In the genomic region with DNA sequence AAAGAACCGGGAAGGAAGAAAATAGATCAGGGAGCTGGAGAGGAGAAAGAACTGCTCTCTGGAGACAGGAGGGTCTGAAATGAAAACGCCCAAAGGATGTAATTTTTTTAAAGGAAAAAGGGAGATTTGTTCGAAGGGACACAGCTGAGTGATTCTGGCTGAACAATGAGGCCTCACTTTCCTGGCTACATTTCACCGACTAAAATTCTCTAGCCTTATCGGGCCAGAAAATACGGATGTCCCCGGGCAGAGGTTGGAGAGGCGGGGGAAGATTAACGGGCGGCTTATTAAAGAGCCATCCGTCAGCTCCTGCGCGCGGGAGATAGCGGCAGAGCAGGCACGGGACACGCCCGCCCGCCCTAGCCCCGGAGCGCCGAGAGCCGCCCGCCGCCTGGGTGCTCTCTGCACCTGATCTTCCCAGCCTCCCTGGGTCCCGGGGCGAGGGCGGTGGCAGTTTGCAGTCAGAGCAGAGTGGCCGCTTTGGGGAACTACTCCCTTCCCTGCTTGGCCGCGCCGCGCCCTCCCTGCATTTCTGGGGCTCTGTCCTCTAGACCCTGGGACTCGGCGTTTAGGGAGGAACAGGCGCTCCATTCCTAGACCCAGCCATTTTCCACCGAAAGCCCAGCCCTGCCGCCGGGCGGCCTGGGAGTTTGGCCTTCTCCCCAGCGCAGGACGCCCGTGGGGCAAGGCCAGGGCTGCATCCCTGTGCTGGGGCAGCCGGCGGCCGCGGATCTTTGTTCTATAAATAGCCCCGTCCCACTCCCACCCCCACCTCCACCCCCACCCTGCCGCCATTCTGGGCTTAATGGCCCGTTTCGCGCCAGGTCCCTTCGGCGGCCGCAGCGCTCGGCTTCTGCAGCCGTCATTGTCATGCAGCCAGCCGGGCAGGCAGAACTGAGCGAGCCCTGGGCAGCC, we compare ENCODE assay signal across 9 cellular contexts. TPM values are rescaled to one million over a fixed set of nuclear protein-coding genes. Genes with fewer than 3 reads are reported as not detected.
DNase-seq lines count a peak whose midpoint lies in the region; ATAC-seq, FAIRE-seq and TF ChIP-seq lines count a peak whose summit lies in the region.
"Had no signal": no experiment of that assay in that cellular context is flagged by ENCODE, and none has a peak within 500 bp of the region (broad histone marks: within the 10 kb centered on the region; RNA-seq: fewer than 3 reads in every experiment).

No MANE protein-coding gene starts in this region.

- H3K4me3 ChIP-seq in GM12878 = no peak overlapping the region
- H3K4me3 ChIP-seq in left lung = peak overlapping the region in 1 of 2 donors; percentile 6
- peak overlapping the region; percentile 25 to 66 for H3K4me3 ChIP-seq in stomach smooth muscle (ENCODE audit: low read length in 2 of 2)

- TF ChIP-seq POLR2A in GM12878 (IDR thresholded peaks at IDR 0.05; ENCODE audit: low read depth, low read length) = no peak

- H3K9ac ChIP-seq in GM12878 (ENCODE audit: control insufficient read depth, insufficient read depth, low read length) (no peak overlapping the region), stomach smooth muscle (ENCODE audit: low read length in 2 of 2) (no peak overlapping the region)

- no peak for DNase-seq in activated CD4-positive, alpha-beta T cell treated with anti-CD3 and anti-CD28 coated beads, Interleukin-2, amount 10 ng/mL, durations not matched to agents 24 days and 14 days
- no peak for DNase-seq in activated CD4-positive, alpha-beta T cell treated with anti-CD3 and anti-CD28 coated beads, Interleukin-2, amount 50 U/mL, for 4 hours
- DNase-seq in GM12878 (ENCODE audit: low read depth, low spot score) (no peak), left lung (no peak), HCEC 1CT (no peak)
- no peak for DNase-seq in effector CD4-positive, alpha-beta T cell

- no peak for TF ChIP-seq RAD21 in GM12878 (IDR thresholded peaks at IDR 0.05; ENCODE audit: insufficient read depth, low read depth, low read length)

- H3K9me3 ChIP-seq in GM12878 (replicated peaks; ENCODE audit: control insufficient read depth, insufficient read depth, low read length) (no peaks in the 10 kb centered on the region; the same call in 2 of the 3 replicates), left lung (no peaks in the 10 kb centered on the region), stomach smooth muscle (ENCODE audit: control insufficient read depth in 2 of 2, low read length in 2 of 2) (no peaks in the 10 kb centered on the region)

- intact Hi-C loops in activated CD4-positive, alpha-beta T cell treated with anti-CD3 and anti-CD28 coated beads, Interleukin-2, amount 10 ng/mL, durations not matched to agents 24 days and 14 days (cut with micrococcal nuclease) = loop anchor here (1.0 kb wide), 1 partner anchor 8 kb away; no protein-coding TSS in a partner anchor
- intact Hi-C loops in GM12878 (cut with micrococcal nuclease; ENCODE audit: unreplicated experiment) = no loop called here
- intact Hi-C loops in left lung (cut with DNase I) = no loop called here

- CTCF ChIA-PET in GM12878 (lab: Yijun Ruan, JAX) = interaction anchor here (0.9 to 1.0 kb wide), 2 partner anchors 12 to 589 kb away, joined by 3 read pairs; no protein-coding TSS in a partner anchor

- no peak overlapping the region for H3K27ac Mint-ChIP-seq in activated CD4-positive, alpha-beta T cell treated with anti-CD3 and anti-CD28 coated beads, Interleukin-2, amount 10 ng/mL, durations not matched to agents 24 days and 14 days

- in situ Hi-C loops in GM12878 (cut with MboI) = no loop called here

- 0 out of 2 replicates have a peak, but pooled peaks cover 4% of the 10 kb centered on the region for H4K20me1 ChIP-seq in GM12878 (ENCODE audit: control insufficient read depth, insufficient read depth)

- ATAC-seq in GM12878 (peak; percentile 38), left lung (peak; percentile 72), HG02981 (IDR thresholded peaks at IDR 0.05; ENCODE audit: unreplicated experiment) (no peak)

- BruUV-seq in GM12878 (replicated peaks; lab: Mats Ljungman, UMichigan) = no TSS peak

- H3K27me3 ChIP-seq in GM12878 (replicated peaks in 1 of 2; ENCODE audit: control insufficient read depth in 2 of 2, insufficient read depth in 2 of 2, low read length in 1 of 2) (peaks cover 8 to 46% of the 10 kb centered on the region in 2 experiments), left lung (peaks cover 60 to 96% of the 10 kb centered on the region in 2 donors), stomach smooth muscle (ENCODE audit: control insufficient read depth in 1 of 2, insufficient read depth in 2 of 2, low read length in 2 of 2) (peaks cover 64 to 74% of the 10 kb centered on the region in 2 donors)

- peaks cover 80% of the 10 kb centered on the region for H3K27me3 Mint-ChIP-seq in activated CD4-positive, alpha-beta T cell treated with anti-CD3 and anti-CD28 coated beads, Interleukin-2, amount 10 ng/mL, durations not matched to agents 24 days and 14 days

- no peak overlapping the region for H2AFZ ChIP-seq in GM12878 (ENCODE audit: control insufficient read depth, low read depth, low read length)

- no peak for FAIRE-seq in GM12878 (lab: Jason Lieb, UNC)
- FAIRE-seq: colon had no signal

- RAD21 ChIA-PET in GM12878 (lab: Charles Lee; ENCODE audit: unreplicated experiment) = no interaction called here

- peak overlapping the region; percentile 53 for H3K4me3 Mint-ChIP-seq in activated CD4-positive, alpha-beta T cell treated with anti-CD3 and anti-CD28 coated beads, Interleukin-2, amount 10 ng/mL, durations not matched to agents 24 days and 14 days

- no peak overlapping the region; the same call in 1 of the 2 replicates for H3K4me2 ChIP-seq in GM12878 (ENCODE audit: control insufficient read depth, insufficient read depth)

- peaks cover 8% of the 10 kb centered on the region for H3K36me3 Mint-ChIP-seq in activated CD4-positive, alpha-beta T cell treated with anti-CD3 and anti-CD28 coated beads, Interleukin-2, amount 10 ng/mL, durations not matched to agents 24 days and 14 days (ENCODE audit: low read depth)

- POLR2A ChIA-PET in GM12878 (lab: Charles Lee) = no interaction called here

- no peaks in the 10 kb centered on the region for H3K9me3 Mint-ChIP-seq in activated CD4-positive, alpha-beta T cell treated with anti-CD3 and anti-CD28 coated beads, Interleukin-2, amount 10 ng/mL, durations not matched to agents 24 days and 14 days

- H3K36me3 ChIP-seq in GM12878 (ENCODE audit: control insufficient read depth in 2 of 2, insufficient read depth in 2 of 2, low read length in 1 of 2) = no peaks in the 10 kb centered on the region
- H3K36me3 ChIP-seq in left lung = no peaks in the 10 kb centered on the region
- H3K36me3 ChIP-seq in stomach smooth muscle (ENCODE audit: control insufficient read depth in 2 of 2, insufficient read depth in 2 of 2, low read length in 2 of 2) = no peaks in the 10 kb centered on the region

- WGBS in GM12878 (ENCODE audit: insufficient coverage, insufficient replicate concordance, low lambda C conversion rate, missing lambda C conversion rate) = 26% methylated on average over 43 of the region's 60 CpGs

- TF ChIP-seq CTCF in GM12878 (IDR thresholded peaks at IDR 0.05 in 2 of 3, conservative IDR thresholded peaks at IDR 0.05 in 1 of 3; ENCODE audit: control insufficient read depth in 2 of 3, extremely low read depth in 1 of 3, insufficient read depth in 1 of 3, low read depth in 3 of 3, low read length in 3 of 3) (no peak), left lung (IDR thresholded peaks at IDR 0.05) (no peak)

- peaks cover 10% of the 10 kb centered on the region for H3K4me1 ChIP-seq in GM12878 (ENCODE audit: control insufficient read depth, insufficient read depth, low read length)
- peaks cover 37 to 52% of the 10 kb centered on the region in 2 donors for H3K4me1 ChIP-seq in left lung
- H3K4me1 ChIP-seq in stomach smooth muscle (ENCODE audit: control insufficient read depth, insufficient read depth, low read length) = peaks cover 48% of the 10 kb centered on the region

- SMC1A ChIA-PET in GM12878 (lab: Charles Lee; ENCODE audit: uncharacterized antibody, unreplicated experiment) = interaction anchor here (0.7 kb wide), 1 partner anchor 49 kb away, joined by 4 read pairs; no protein-coding TSS in a partner anchor

- peaks cover 30% of the 10 kb centered on the region for H3K4me1 Mint-ChIP-seq in activated CD4-positive, alpha-beta T cell treated with anti-CD3 and anti-CD28 coated beads, Interleukin-2, amount 10 ng/mL, durations not matched to agents 24 days and 14 days

- TF ChIP-seq EP300 in GM12878 (IDR thresholded peaks at IDR 0.05; ENCODE audit: borderline replicate concordance in 1 of 2, control insufficient read depth in 1 of 2, low read depth in 2 of 2, low read length in 2 of 2) = no peak

- no peaks in the 10 kb centered on the region for H3K79me2 ChIP-seq in GM12878 (ENCODE audit: control insufficient read depth, insufficient read depth, low read length)

- H3K27ac ChIP-seq in GM12878 (ENCODE audit: control insufficient read depth, insufficient read depth) = no peak overlapping the region
- no peak overlapping the region for H3K27ac ChIP-seq in left lung
- H3K27ac ChIP-seq in stomach smooth muscle (ENCODE audit: low read length) = no peak overlapping the region

RNA-seq across cellular contexts. Expression of gene GAD1, which starts 6.5 kb away (rescaled TPM):
- total RNA-seq in activated CD4-positive, alpha-beta T cell treated with anti-CD3 and anti-CD28 coated beads, Interleukin-2, amount 10 ng/mL, durations not matched to agents 24 days and 14 days = 10.8 and 13.3 TPM in 2 replicates
- total RNA-seq in GM12878 (2013; cell fraction: nucleolus; rRNA removed) = 13.6 and 16.1 TPM in 2 replicates
- 0.23 and 0.44 TPM in 2 replicates for total RNA-seq in GM12878 (2014; rRNA removed)
- 0.04 and 0.18 TPM in 2 replicates for total RNA-seq in GM12878 (2014; rRNA removed; fragmentation: Illumina TruSeq; extraction: Trizol)
- total RNA-seq in GM12878 (2021) = 0.43 and 0.62 TPM in 2 replicates
- 0.75 TPM for polyA plus RNA-seq in GM12878 (2011; ENCODE audit: low read depth)
- 2.8 and 3.4 TPM in 2 replicates for polyA plus RNA-seq in GM12878 (2011; rRNA removed)
- polyA plus RNA-seq in GM12878 (2011; cell fraction: cytosol; rRNA removed) = 3.1 and 3.7 TPM in 2 replicates
- 10.4 and 10.9 TPM in 2 replicates for polyA plus RNA-seq in GM12878 (2011; cell fraction: nucleus; rRNA removed)
- polyA plus RNA-seq in GM12878 (2012) = 1.7 and 2.1 TPM in 2 replicates
- polyA plus RNA-seq in GM12878 (2014; fragmentation: Illumina TruSeq; extraction: Trizol) = 0.05 and 0.22 TPM in 2 replicates
- polyA plus RNA-seq in GM12878 (2014; fragmentation: Nextera tagmentation; extraction: Ambion mirVana) = under 1 TPM; 0.06 to 0.07 TPM
- 0.04 and 1.1 TPM in 2 replicates for polyA plus RNA-seq in GM12878 (2014; rRNA removed)
- polyA plus RNA-seq in GM12878 (2016; fragmentation: Nextera tagmentation; extraction: Ambion mirVana) = 1 to 10 TPM in 1 of 2 experiments, under 1 TPM in 1; 0.78 to 1.1 TPM
- polyA minus RNA-seq in GM12878 (2011; rRNA and poly(A)+ RNA removed) = 1.7 and 3.1 TPM in 2 replicates
- polyA minus RNA-seq in GM12878 (2011; cell fraction: cytosol; rRNA and poly(A)+ RNA removed) = 1.2 and 1.9 TPM in 2 replicates
- polyA minus RNA-seq in GM12878 (2011; cell fraction: nucleus; rRNA and poly(A)+ RNA removed) = 2.4 and 2.7 TPM in 2 replicates
- under 1 TPM in 1 of 2 donors, not detected in 1; 0.29 TPM for total RNA-seq in left lung

RNA-seq across cellular contexts. Expression of gene ERICH2, which starts 53.0 kb away (rescaled TPM):
- not detected in 2 replicates for total RNA-seq in activated CD4-positive, alpha-beta T cell treated with anti-CD3 and anti-CD28 coated beads, Interleukin-2, amount 10 ng/mL, durations not matched to agents 24 days and 14 days
- not detected in 2 replicates for total RNA-seq in GM12878 (2013; cell fraction: nucleolus; rRNA removed)
- total RNA-seq in GM12878 (2014; rRNA removed) = not detected in 2 replicates
- not detected in 2 replicates for total RNA-seq in GM12878 (2014; rRNA removed; fragmentation: Illumina TruSeq; extraction: Trizol)
- not detected in 2 replicates for total RNA-seq in GM12878 (2021)
- polyA plus RNA-seq in GM12878 (2011; ENCODE audit: low read depth) = not detected
- polyA plus RNA-seq in GM12878 (2011; rRNA removed) = 0.33 TPM in 1 of 2 replicates, not detected in the other
- polyA plus RNA-seq in GM12878 (2011; cell fraction: cytosol; rRNA removed) = not detected in 2 replicates
- polyA plus RNA-seq in GM12878 (2011; cell fraction: nucleus; rRNA removed) = not detected in 2 replicates
- not detected in 2 replicates for polyA plus RNA-seq in GM12878 (2012)
- not detected in 2 replicates for polyA plus RNA-seq in GM12878 (2014; fragmentation: Illumina TruSeq; extraction: Trizol)
- polyA plus RNA-seq in GM12878 (2014; fragmentation: Nextera tagmentation; extraction: Ambion mirVana) = not detected
- not detected in 2 replicates for polyA plus RNA-seq in GM12878 (2014; rRNA removed)
- not detected for polyA plus RNA-seq in GM12878 (2016; fragmentation: Nextera tagmentation; extraction: Ambion mirVana)
- polyA minus RNA-seq in GM12878 (2011; rRNA and poly(A)+ RNA removed) = not detected in 2 replicates
- not detected in 2 replicates for polyA minus RNA-seq in GM12878 (2011; cell fraction: cytosol; rRNA and poly(A)+ RNA removed)
- not detected in 2 replicates for polyA minus RNA-seq in GM12878 (2011; cell fraction: nucleus; rRNA and poly(A)+ RNA removed)
- 1 to 10 TPM; 3.3 to 6.2 TPM for total RNA-seq in left lung
